Comparison of ENCODE assay signal across 20 cellular contexts in the genomic region with DNA sequence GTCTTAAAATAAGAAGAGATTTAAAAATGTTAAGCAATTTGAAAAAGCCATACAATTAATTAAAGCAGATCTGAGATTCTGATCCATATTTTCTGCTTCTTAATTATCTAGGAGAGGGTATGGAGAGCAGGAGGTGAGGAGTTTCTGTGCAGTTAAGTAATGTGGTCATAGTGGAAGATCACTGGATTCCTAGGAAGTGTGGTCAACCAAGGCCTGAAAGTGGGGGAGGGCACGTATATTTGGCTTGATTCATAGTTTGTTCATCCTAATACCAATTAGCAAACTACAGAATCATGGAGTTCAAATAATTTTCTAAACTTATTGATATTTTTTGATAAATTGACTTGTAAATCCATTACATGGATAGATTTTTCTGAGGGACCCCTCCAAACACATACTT.
A peak's percentile ranks its signal among the peaks of the same experiment; 100 is the strongest.
DNase-seq lines count a peak whose midpoint lies in the region; ATAC-seq and TF ChIP-seq lines count a peak whose summit lies in the region.
"Had no signal": no experiment of that assay in that cellular context is flagged by ENCODE, and none has a peak within 500 bp of the region (broad histone marks: within the 10 kb centered on the region; RNA-seq: fewer than 3 reads in every experiment).

No MANE protein-coding gene starts in this region.

- H3K27ac ChIP-seq in PC-3 (ENCODE audit: low read length) (no peak overlapping the region), brain microvascular endothelial cell (no peak overlapping the region), caudate nucleus (ENCODE audit: low read depth, low read length) (no peak overlapping the region)
- H3K27ac ChIP-seq: PC-9 had no signal

- no peaks in the 10 kb centered on the region for H3K4me1 Mint-ChIP-seq in Caco-2 (ENCODE audit: low read depth, unreplicated experiment)
- H3K4me1 Mint-ChIP-seq: B cell, H9 had no signal

- in situ Hi-C loops in brain microvascular endothelial cell (cut with HindIII; ENCODE audit: low pct_ligation_motif_present, low sequenced_read_pairs) = no loop called here

- H3K27ac Mint-ChIP-seq in Caco-2 (ENCODE audit: unreplicated experiment) = no peak overlapping the region
- H3K27ac Mint-ChIP-seq: B cell, H9 had no signal

- intact Hi-C loops in PC-3 (cut with micrococcal nuclease) (no loop called here), Caco-2 (cut with micrococcal nuclease; ENCODE audit: unreplicated experiment) (no loop called here)

- no peak overlapping the region for H3K9ac ChIP-seq in PC-3 (ENCODE audit: low read length)

- H3K4me3 Mint-ChIP-seq in Caco-2 (ENCODE audit: unreplicated experiment) = no peak overlapping the region
- H3K4me3 Mint-ChIP-seq: B cell, H9 had no signal

- H4K20me1 ChIP-seq in PC-3 (ENCODE audit: low read length) = no peaks in the 10 kb centered on the region

- no peaks in the 10 kb centered on the region for H3K79me2 ChIP-seq in PC-3 (ENCODE audit: low read length)

- H3K4me3 ChIP-seq in PC-3 (ENCODE audit: low read length) (no peak overlapping the region), brain microvascular endothelial cell (ENCODE audit: low read depth, low read length) (no peak overlapping the region), Caco-2 (ENCODE audit: low read depth, low read length) (no peak overlapping the region)
- H3K4me3 ChIP-seq: PC-9 had no signal

- H3K27me3 Mint-ChIP-seq in Caco-2 (ENCODE audit: insufficient read depth, unreplicated experiment) = no peaks in the 10 kb centered on the region
- H3K27me3 Mint-ChIP-seq: B cell had no signal

- no peak overlapping the region for H3K4me2 ChIP-seq in PC-3 (ENCODE audit: low read length)
- H3K4me2 ChIP-seq: PC-9 had no signal

- no peaks in the 10 kb centered on the region for H3K4me1 ChIP-seq in PC-3 (ENCODE audit: insufficient read depth, low read length)
- H3K4me1 ChIP-seq in Caco-2 = no peaks in the 10 kb centered on the region

- POLR2A ChIA-PET in PC-3 (lab: Charles Lee; ENCODE audit: unreplicated experiment) = no interaction called here
- POLR2A ChIA-PET in Caco-2 (lab: Charles Lee) = no interaction called here

- no peaks in the 10 kb centered on the region for H3K36me3 Mint-ChIP-seq in Caco-2 (ENCODE audit: insufficient read depth, unreplicated experiment)

- H3K9me2 ChIP-seq in PC-3 (replicated peaks; ENCODE audit: low read length) = no peaks in the 10 kb centered on the region

- H3K27me3 ChIP-seq in PC-3 (ENCODE audit: low read length) (no peaks in the 10 kb centered on the region), brain microvascular endothelial cell (replicated peaks) (no peaks in the 10 kb centered on the region), Caco-2 (replicated peaks; ENCODE audit: control insufficient read depth, insufficient read depth, low read length) (no peaks in the 10 kb centered on the region)

- no peaks in the 10 kb centered on the region for H3K36me3 ChIP-seq in PC-3 (ENCODE audit: low read depth, low read length)
- no peaks in the 10 kb centered on the region for H3K36me3 ChIP-seq in brain microvascular endothelial cell (replicated peaks)
- H3K36me3 ChIP-seq in Caco-2 (ENCODE audit: control insufficient read depth, insufficient read depth, low read length) = no peaks in the 10 kb centered on the region

- BruUV-seq in PC-3 (replicated peaks; lab: Mats Ljungman, UMichigan) (no TSS peak), Caco-2 (replicated peaks; lab: Mats Ljungman, UMichigan) (no TSS peak)

- DNase-seq in Daoy (ENCODE audit: low read depth) = peak; percentile 9
- DNase-seq in PC-3 = peak; percentile 4
- peak; percentile 27 for DNase-seq in brain microvascular endothelial cell
- DNase-seq in myocyte (ENCODE audit: low read depth) = peak; percentile 54
- no peak for DNase-seq in Caco-2
- no peak for DNase-seq in caudate nucleus (lab: John Stamatoyannopoulos, UW)
- DNase-seq in NCI-H2171 treated with DMSO at 0.1 percent for 48 hours (lab: John Stamatoyannopoulos, UW) = no peak
- DNase-seq: 8988T, DMS 273 treated with DMSO at 0.1 percent for 48 hours, DND-41, GDM1, H9, KBM-7, NCI-H1417 treated with DMSO at 0.1 percent for 48 hours, NCI-H1930, NCI-H345, NCI-H524 treated with DMSO at 0.1 percent for 48 hours, PC-9 had no signal

- H2AFZ ChIP-seq in PC-3 (ENCODE audit: low read length) = no peak overlapping the region
- H2AFZ ChIP-seq: PC-9 had no signal

- TF ChIP-seq CTCF in PC-3 (conservative IDR thresholded peaks at IDR 0.05; ENCODE audit: low read depth, low read length) (no peak), brain microvascular endothelial cell (IDR thresholded peaks at IDR 0.05; ENCODE audit: low read depth, low read length, missing control alignments) (no peak), Caco-2 (IDR thresholded peaks at IDR 0.05; ENCODE audit: insufficient read depth in 1 of 2, low read depth in 1 of 2, low read length in 1 of 2, severe bottlenecking in 1 of 2, unreplicated experiment in 1 of 2) (no peak)

- CTCF ChIA-PET in PC-3 (lab: Charles Lee) (no interaction called here), Caco-2 (lab: Charles Lee) (no interaction called here)

- no peaks in the 10 kb centered on the region for H3K9me3 ChIP-seq in PC-3 (ENCODE audit: low read length)
- no peaks in the 10 kb centered on the region for H3K9me3 ChIP-seq in Caco-2

- no peaks in the 10 kb centered on the region for H3F3A ChIP-seq in PC-3 (ENCODE audit: low read length, unreplicated experiment)

- ATAC-seq in PC-3 (no peak), HG02852 (IDR thresholded peaks at IDR 0.05; ENCODE audit: unreplicated experiment) (no peak)

- no peaks in the 10 kb centered on the region for H3K9me3 Mint-ChIP-seq in Caco-2 (ENCODE audit: unreplicated experiment)

Comparison
In these comparisons a context has a peak if more than half of its experiments do, and no peak if none do; other contexts are left out.
1. DNase-seq: peak in Daoy (single experiment), PC-3 (single experiment), brain microvascular endothelial cell (single experiment) and myocyte (single experiment); none in Caco-2 (0 of 2), caudate nucleus (0 of 61) and NCI-H2171 treated with DMSO at 0.1 percent for 48 hours (single experiment).